In the genomic region with DNA sequence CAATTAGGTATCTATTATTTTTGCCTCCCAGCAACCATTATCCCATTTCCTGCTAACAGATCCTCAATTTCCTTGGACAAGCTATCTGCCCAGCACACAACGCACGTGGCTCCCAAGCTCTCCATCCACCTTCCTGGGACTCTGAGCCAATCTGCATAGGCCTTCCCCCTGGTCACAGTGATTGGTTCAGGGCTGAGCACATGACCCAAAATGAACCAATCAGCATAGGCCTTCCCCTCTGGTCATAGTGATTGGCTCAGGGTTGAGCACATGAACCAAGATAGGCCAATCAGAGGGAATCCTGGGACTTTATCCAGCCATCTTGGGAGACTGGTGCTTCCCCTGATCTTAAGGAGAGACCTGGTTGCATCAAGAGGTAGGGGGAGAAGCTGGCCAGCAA, we compare ENCODE assay signal across 15 cellular contexts. TPM values are rescaled to one million over a fixed set of nuclear protein-coding genes. Genes with fewer than 3 reads are reported as not detected.
A peak's percentile ranks its signal among the peaks of the same experiment; 100 is the strongest.
DNase-seq lines count a peak whose midpoint lies in the region; ATAC-seq and TF ChIP-seq lines count a peak whose summit lies in the region.
"Had no signal": no experiment of that assay in that cellular context is flagged by ENCODE, and none has a peak within 500 bp of the region (broad histone marks: within the 10 kb centered on the region; RNA-seq: fewer than 3 reads in every experiment).

No MANE protein-coding gene starts in this region.

- no peak overlapping the region for H2AK5ac ChIP-seq in mesendoderm (ENCODE audit: low read length)

- no peaks in the 10 kb centered on the region for H3K79me2 ChIP-seq in mesendoderm (ENCODE audit: control insufficient read depth, insufficient read depth, low read length)

- ATAC-seq in stimulated activated naive CD8-positive, alpha-beta T cell treated with anti-CD3 and anti-CD28 coated beads, Interleukin-15, Interleukin-2, amounts not matched to agents 100 U/mL and 50 U/mL, for 24 hours: no peak
- no peak for ATAC-seq in GM18498 (IDR thresholded peaks at IDR 0.05; ENCODE audit: unreplicated experiment)
- ATAC-seq: naive thymus-derived CD4-positive, alpha-beta T cell had no signal

- no peak overlapping the region for H3K56ac ChIP-seq in mesendoderm (ENCODE audit: low read length)

- H3K36me3 Mint-ChIP-seq in CD14-positive monocyte: peaks cover 15 to 17% of the 10 kb centered on the region in 2 donors

- no peak overlapping the region for H2BK5ac ChIP-seq in mesendoderm (ENCODE audit: low read length)

- no peak overlapping the region for H3K18ac ChIP-seq in mesendoderm (ENCODE audit: low read length)

- no peak overlapping the region for H3K4me3 ChIP-seq in mesendoderm (ENCODE audit: low read length)

- peaks cover 16 to 26% (median 17%) of the 10 kb centered on the region in 3 donors for H3K27me3 Mint-ChIP-seq in CD14-positive monocyte (ENCODE audit: low read depth in 3 of 3)

- DNase-seq in CD14-positive monocyte (ENCODE audit: low spot score): no peak
- DNase-seq in HT1080 (ENCODE audit: low read depth): peak; percentile 39
- DNase-seq in mesendoderm: peak; percentile 55
- no peak for DNase-seq in NCI-H345 treated with DMSO at 0.1 percent for 48 hours (lab: John Stamatoyannopoulos, UW; ENCODE audit: unreplicated experiment)
- no peak for DNase-seq in NK-92 treated with Interleukin-12 subunit alpha and Interleukin-12 subunit beta, amount 100 ng/mL, for 24 hours (lab: John Stamatoyannopoulos, UW)
- DNase-seq in stimulated activated naive CD8-positive, alpha-beta T cell treated with anti-CD3 and anti-CD28 coated beads, Interleukin-15, Interleukin-2, amounts not matched to agents 100 U/mL and 50 U/mL, for 24 hours: no peak
- DNase-seq: activated CD4-positive, alpha-beta T cell treated with anti-CD3 and anti-CD28 coated beads, Interleukin-2, amount 10 ng/mL, durations not matched to agents 7 days and 5 days; CD4-positive, alpha-beta memory T cell; effector memory CD4-positive, alpha-beta T cell; naive thymus-derived CD4-positive, alpha-beta T cell; NCI-H1694; stimulated activated CD4-positive, alpha-beta T cell treated with anti-CD3 and anti-CD28 coated beads, Interleukin-2, amount 100 ng/mL, for 48 hours; stimulated activated naive B cell treated with anti-CD40 and anti-IgM and Interleukin-4, amounts not matched to agents 10 μg/mL and 1 μg/mL and 100 μg/mL, for 72 hours had no signal

- H3K4me2 ChIP-seq in mesendoderm (ENCODE audit: low read length): no peak overlapping the region

- H3K4me1 ChIP-seq in mesendoderm (ENCODE audit: control insufficient read depth, low read depth, low read length): no peaks in the 10 kb centered on the region

- no peak overlapping the region for H3K9ac ChIP-seq in mesendoderm (ENCODE audit: low read length)

- peak overlapping the region in 5 of 7 donors; percentile 4 to 98 (median 91) for H3K27ac Mint-ChIP-seq in CD14-positive monocyte
- H3K27ac Mint-ChIP-seq: activated CD4-positive, alpha-beta T cell treated with anti-CD3 and anti-CD28 coated beads, Interleukin-2, amount 10 ng/mL, durations not matched to agents 7 days and 5 days; naive thymus-derived CD4-positive, alpha-beta T cell; stimulated activated naive B cell treated with anti-CD40 and anti-IgM and Interleukin-4, amounts not matched to agents 10 μg/mL and 1 μg/mL and 100 μg/mL, for 72 hours had no signal

- no peaks in the 10 kb centered on the region for H3K36me3 ChIP-seq in mesendoderm (ENCODE audit: control insufficient read depth, insufficient read depth, low read length)

- no peak overlapping the region for H3K23ac ChIP-seq in mesendoderm (ENCODE audit: low read length)

- no peak overlapping the region for H4K8ac ChIP-seq in mesendoderm (ENCODE audit: low read depth, low read length)

- peaks cover 12 to 22% (median 19%) of the 10 kb centered on the region in 7 donors for H3K9me3 Mint-ChIP-seq in CD14-positive monocyte

- no peak overlapping the region for H3K4ac ChIP-seq in mesendoderm (ENCODE audit: low read depth, low read length)

- no CpG with 5 or more reads among the region's 2 CpGs for WGBS in mesendoderm (ENCODE audit: extremely low coverage, insufficient coverage, low lambda C conversion rate)

- peaks cover 40% of the 10 kb centered on the region for H3K4me1 Mint-ChIP-seq in CD14-positive monocyte
- H3K4me1 Mint-ChIP-seq: activated CD4-positive, alpha-beta T cell treated with anti-CD3 and anti-CD28 coated beads, Interleukin-2, amount 10 ng/mL, durations not matched to agents 7 days and 5 days had no signal

- no peak overlapping the region for H2BK120ac ChIP-seq in mesendoderm (ENCODE audit: low read depth, low read length)

- no peaks in the 10 kb centered on the region for H3K27me3 ChIP-seq in mesendoderm (ENCODE audit: insufficient read depth, low read length, poor library complexity)

- no peak overlapping the region for H2BK15ac ChIP-seq in mesendoderm (replicated peaks; ENCODE audit: low read depth)

- H3K79me1 ChIP-seq in mesendoderm (ENCODE audit: low read length): no peaks in the 10 kb centered on the region

- intact Hi-C loops in CD14-positive monocyte (cut with micrococcal nuclease): no loop called here

- no peak for TF ChIP-seq CTCF in CD14-positive monocyte (IDR thresholded peaks at IDR 0.05)

- H4K5ac ChIP-seq in mesendoderm (ENCODE audit: low read length): no peak overlapping the region

- H3K4me3 Mint-ChIP-seq in CD14-positive monocyte: no peak overlapping the region
- H3K4me3 Mint-ChIP-seq: activated CD4-positive, alpha-beta T cell treated with anti-CD3 and anti-CD28 coated beads, Interleukin-2, amount 10 ng/mL, durations not matched to agents 7 days and 5 days; CD4-positive, alpha-beta memory T cell; naive thymus-derived CD4-positive, alpha-beta T cell; stimulated activated naive B cell treated with anti-CD40 and anti-IgM and Interleukin-4, amounts not matched to agents 10 μg/mL and 1 μg/mL and 100 μg/mL, for 72 hours had no signal

- peak overlapping the region; percentile 8 for H3K27ac ChIP-seq in angular gyrus (ENCODE audit: low read depth, low read length)
- no peak overlapping the region for H3K27ac ChIP-seq in mesendoderm (ENCODE audit: low read depth, low read length)

RNA-seq across cellular contexts. Expression of gene CPAMD8, which starts 5.8 kb away (rescaled TPM):
- 1 to 10 TPM; 5.1 to 5.4 TPM for polyA plus RNA-seq in CD14-positive monocyte
- not detected in 2 replicates for total RNA-seq in HT1080 (2014; rRNA removed; shearing (Covaris generic))
- polyA plus RNA-seq in HT1080 (2015; cell fraction: cytosol; rRNA removed): not detected in 2 replicates
- polyA plus RNA-seq in HT1080 (2015; cell fraction: nucleus; rRNA removed): not detected in 2 replicates
- 2.1 TPM for polyA plus RNA-seq in mesendoderm (2013, experiment 1 of 2)
- polyA plus RNA-seq in mesendoderm (2013, experiment 2 of 2): 2.3 TPM

RNA-seq across cellular contexts. Expression of gene HAUS8, which starts 54.4 kb away (rescaled TPM):
- 1 to 10 TPM; 2.5 to 4.4 TPM for polyA plus RNA-seq in CD14-positive monocyte
- 10.1 and 11.1 TPM in 2 replicates for total RNA-seq in HT1080 (2014; rRNA removed; shearing (Covaris generic))
- polyA plus RNA-seq in HT1080 (2015; cell fraction: cytosol; rRNA removed): 10.9 and 14.2 TPM in 2 replicates
- 15.8 and 21.0 TPM in 2 replicates for polyA plus RNA-seq in HT1080 (2015; cell fraction: nucleus; rRNA removed)
- 24.9 TPM for polyA plus RNA-seq in mesendoderm (2013, experiment 1 of 2)
- polyA plus RNA-seq in mesendoderm (2013, experiment 2 of 2): 24.3 TPM

RNA-seq across cellular contexts. Expression of gene MYO9B, which starts 54.8 kb away (rescaled TPM):
- 1 to 10 TPM; 5.9 to 7.5 TPM for polyA plus RNA-seq in CD14-positive monocyte
- total RNA-seq in HT1080 (2014; rRNA removed; shearing (Covaris generic)): 29.3 and 30.8 TPM in 2 replicates
- 20.3 and 21.4 TPM in 2 replicates for polyA plus RNA-seq in HT1080 (2015; cell fraction: cytosol; rRNA removed)
- polyA plus RNA-seq in HT1080 (2015; cell fraction: nucleus; rRNA removed): 78.0 and 82.3 TPM in 2 replicates
- 28.8 TPM for polyA plus RNA-seq in mesendoderm (2013, experiment 1 of 2)
- polyA plus RNA-seq in mesendoderm (2013, experiment 2 of 2): 29.1 TPM

Comparison
In these comparisons a context has a peak if more than half of its experiments do, and no peak if none do; other contexts are left out.
1. DNase-seq: peak in HT1080 (single experiment) and mesendoderm (single experiment); none in CD14-positive monocyte (single experiment), NCI-H345 treated with DMSO at 0.1 percent for 48 hours (single experiment), NK-92 treated with Interleukin-12 subunit alpha and Interleukin-12 subunit beta, amount 100 ng/mL, for 24 hours (single experiment) and stimulated activated naive CD8-positive, alpha-beta T cell treated with anti-CD3 and anti-CD28 coated beads, Interleukin-15, Interleukin-2, amounts not matched to agents 100 U/mL and 50 U/mL, for 24 hours (single experiment).